In genomic region chr4:173325007-173325736, GRCh38 we compare ENCODE assay signal across 1 cellular context.
A peak's percentile ranks its signal among the peaks of the same experiment; 100 is the strongest.
TF ChIP-seq lines count a peak whose summit lies in the region.

No MANE protein-coding gene starts in this region.

TF ChIP-seq in K562, 482 proteins besides CTCF, POLR2A, EP300 and RAD21:
- TF ChIP-seq MAFF (IDR thresholded peaks at IDR 0.05; ENCODE audit: low read length) = peak; percentile 6; the same call in 1 of the 2 replicates
- peak; percentile 65 for TF ChIP-seq C11orf30 (IDR thresholded peaks at IDR 0.05; ENCODE audit: low read depth)
- peak; percentile 77 for TF ChIP-seq ZNF316 (IDR thresholded peaks at IDR 0.05)
- TF ChIP-seq, protein P1, sequence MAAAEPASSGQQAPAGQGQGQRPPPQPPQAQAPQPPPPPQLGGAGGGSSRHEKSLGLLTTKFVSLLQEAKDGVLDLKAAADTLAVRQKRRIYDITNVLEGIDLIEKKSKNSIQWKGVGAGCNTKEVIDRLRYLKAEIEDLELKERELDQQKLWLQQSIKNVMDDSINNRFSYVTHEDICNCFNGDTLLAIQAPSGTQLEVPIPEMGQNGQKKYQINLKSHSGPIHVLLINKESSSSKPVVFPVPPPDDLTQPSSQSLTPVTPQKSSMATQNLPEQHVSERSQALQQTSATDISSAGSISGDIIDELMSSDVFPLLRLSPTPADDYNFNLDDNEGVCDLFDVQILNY (CRISPR knock-in tag; IDR thresholded peaks at IDR 0.05) = no peak
- no peak for TF ChIP-seq CHD1 (IDR thresholded peaks at IDR 0.05; ENCODE audit: low read length)
- 0 out of 2 replicates have a peak, but pooled peaks have one; percentile 12 for TF ChIP-seq MAFG (tag; conservative IDR thresholded peaks at IDR 0.05)
- TF ChIP-seq, protein P2, sequence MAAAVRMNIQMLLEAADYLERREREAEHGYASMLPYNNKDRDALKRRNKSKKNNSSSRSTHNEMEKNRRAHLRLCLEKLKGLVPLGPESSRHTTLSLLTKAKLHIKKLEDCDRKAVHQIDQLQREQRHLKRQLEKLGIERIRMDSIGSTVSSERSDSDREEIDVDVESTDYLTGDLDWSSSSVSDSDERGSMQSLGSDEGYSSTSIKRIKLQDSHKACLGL (CRISPR knock-in tag; IDR thresholded peaks at IDR 0.05; ENCODE audit: borderline replicate concordance, poor library complexity, severe bottlenecking) = no peak
